Comparison of ENCODE assay signal across 10 cellular contexts in genomic region chr7:151351967-151352366, GRCh38. TPM values are rescaled to one million over a fixed set of nuclear protein-coding genes. Genes with fewer than 3 reads are reported as not detected.
DNase-seq lines count a peak whose midpoint lies in the region; ATAC-seq lines count a peak whose summit lies in the region.
"Had no signal": no experiment of that assay in that cellular context is flagged by ENCODE, and none has a peak within 500 bp of the region (broad histone marks: within the 10 kb centered on the region; RNA-seq: fewer than 3 reads in every experiment).

No MANE protein-coding gene starts in this region.

- ATAC-seq in GM18909 (IDR thresholded peaks at IDR 0.05; ENCODE audit: poor library complexity, unreplicated experiment) (peak; percentile 48), Right ventricle myocardium superior (ENCODE audit: poor library complexity) (no peak)
- peak; percentile 56 for ATAC-seq in activated T-helper 17 cell treated with anti-CD3 and anti-CD28 coated beads, Interleukin-2, amount 50 U/mL, for 72 hours (replicated peaks)

- H3K4me1 Mint-ChIP-seq in activated T-helper 17 cell treated with anti-CD3 and anti-CD28 coated beads, Interleukin-2, amount 50 U/mL, for 72 hours, result peaks cover 17% of the 10 kb centered on the region

- peaks cover 93% of the 10 kb centered on the region for H3K36me3 Mint-ChIP-seq in activated T-helper 17 cell treated with anti-CD3 and anti-CD28 coated beads, Interleukin-2, amount 50 U/mL, for 72 hours (ENCODE audit: low read depth)

- peak overlapping the region; percentile 76 for H3K4me3 Mint-ChIP-seq in activated T-helper 17 cell treated with anti-CD3 and anti-CD28 coated beads, Interleukin-2, amount 50 U/mL, for 72 hours

- H3K27ac Mint-ChIP-seq in activated T-helper 17 cell treated with anti-CD3 and anti-CD28 coated beads, Interleukin-2, amount 50 U/mL, for 72 hours, result peak overlapping the region; percentile 85

- intact Hi-C loops in Right ventricle myocardium superior (cut with DNase I), result loop anchor here (2.0 kb wide), 1 partner anchor 37 kb away; no protein-coding TSS in a partner anchor

- peak; percentile 90 to 92 for DNase-seq in Kasumi-1 (lab: John Stamatoyannopoulos, UW)
- DNase-seq in stimulated activated CD4-positive, alpha-beta T cell treated with anti-CD3 and anti-CD28 coated beads, TNF-alpha, amount 100 ng/mL, for 24 hours (ENCODE audit: low read depth in 3 of 3), result peak; percentile 28 to 40 (median 30)
- DNase-seq in Right ventricle myocardium superior, result no peak
- no peak for DNase-seq in DMS79 treated with DMSO at 0.1 percent for 48 hours (lab: John Stamatoyannopoulos, UW)
- no peak for DNase-seq in NCI-H2029 treated with DMSO at 0.1 percent for 48 hours (lab: John Stamatoyannopoulos, UW)
- no peak for DNase-seq in NCI-H187 (lab: John Stamatoyannopoulos, UW)
- DNase-seq: NCI-H1930 had no signal

- H3K9me3 Mint-ChIP-seq in activated T-helper 17 cell treated with anti-CD3 and anti-CD28 coated beads, Interleukin-2, amount 50 U/mL, for 72 hours, result no peaks in the 10 kb centered on the region

- H3K27me3 Mint-ChIP-seq in activated T-helper 17 cell treated with anti-CD3 and anti-CD28 coated beads, Interleukin-2, amount 50 U/mL, for 72 hours, result no peaks in the 10 kb centered on the region

RNA-seq across cellular contexts. Expression of gene NUB1, which starts 10.4 kb away (rescaled TPM):
- total RNA-seq in activated T-helper 17 cell treated with anti-CD3 and anti-CD28 coated beads, Interleukin-2, amount 50 U/mL, for 72 hours, result 10 to 100 TPM; 36.9 to 70.3 TPM
- total RNA-seq in Right ventricle myocardium superior, result 30.8 TPM

RNA-seq across cellular contexts. Expression of gene WDR86, which starts 57.9 kb away (rescaled TPM):
- total RNA-seq in activated T-helper 17 cell treated with anti-CD3 and anti-CD28 coated beads, Interleukin-2, amount 50 U/mL, for 72 hours, result under 1 TPM in 1 of 2 donors, not detected in 1; 0.45 TPM
- total RNA-seq in Right ventricle myocardium superior, result 0.48 TPM
- total RNA-seq: myocyte had no signal

Comparison
In these comparisons a context has a peak if more than half of its experiments do, and no peak if none do; other contexts are left out.
1. DNase-seq: peak in Kasumi-1 (2 of 2) and stimulated activated CD4-positive, alpha-beta T cell treated with anti-CD3 and anti-CD28 coated beads, TNF-alpha, amount 100 ng/mL, for 24 hours (3 of 3); none in Right ventricle myocardium superior (single experiment), DMS79 treated with DMSO at 0.1 percent for 48 hours (single experiment), NCI-H2029 treated with DMSO at 0.1 percent for 48 hours (single experiment) and NCI-H187 (0 of 2).